24 cellular contexts compared by ENCODE assay signal in the genomic region with DNA sequence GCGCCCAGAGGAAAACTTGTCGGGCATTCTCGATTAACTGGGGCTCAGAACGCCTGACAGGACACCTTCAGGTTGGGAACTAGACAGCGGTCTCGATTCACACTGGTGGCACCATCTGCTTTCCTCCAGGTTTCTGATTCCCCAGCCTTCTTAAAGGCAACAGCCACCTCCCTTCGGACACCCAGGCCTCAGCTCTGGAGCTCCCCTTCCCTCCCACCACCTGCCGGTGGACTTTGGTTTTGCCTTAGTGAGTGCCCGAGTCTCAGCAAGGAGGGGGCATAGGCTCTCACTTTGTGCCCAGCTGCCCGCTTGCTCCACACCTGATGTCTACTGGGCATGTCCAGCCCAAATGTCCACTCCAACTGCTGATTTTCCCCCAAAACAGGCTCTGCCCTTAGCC.
A peak's percentile ranks its signal among the peaks of the same experiment; 100 is the strongest.
DNase-seq lines count a peak whose midpoint lies in the region; ATAC-seq and TF ChIP-seq lines count a peak whose summit lies in the region.
"Had no signal": no experiment of that assay in that cellular context is flagged by ENCODE, and none has a peak within 500 bp of the region (broad histone marks: within the 10 kb centered on the region; RNA-seq: fewer than 3 reads in every experiment).

No MANE protein-coding gene starts in this region.

- no peak for TF ChIP-seq CTCF in heart right ventricle (IDR thresholded peaks at IDR 0.05)
- TF ChIP-seq CTCF in ascending aorta (IDR thresholded peaks at IDR 0.05) = no peak
- TF ChIP-seq CTCF in thoracic aorta (IDR thresholded peaks at IDR 0.05) = peak; percentile 7
- TF ChIP-seq CTCF in prostate gland (IDR thresholded peaks at IDR 0.05) = no peak

- H4K5ac ChIP-seq in mesendoderm (ENCODE audit: low read length) = no peak overlapping the region

- no peaks in the 10 kb centered on the region for H3K79me2 ChIP-seq in mesendoderm (ENCODE audit: control insufficient read depth, insufficient read depth, low read length)
- H3K79me2 ChIP-seq: hepatocyte, parathyroid adenoma had no signal

- no peak overlapping the region for H3K4me2 ChIP-seq in mesendoderm (ENCODE audit: low read length)
- H3K4me2 ChIP-seq: hepatocyte, KMS-11 had no signal

- no peak overlapping the region for H3K18ac ChIP-seq in mesendoderm (ENCODE audit: low read length)

- no peaks in the 10 kb centered on the region for H3K9me3 ChIP-seq in heart right ventricle
- H3K9me3 ChIP-seq in ascending aorta = no peaks in the 10 kb centered on the region
- H3K9me3 ChIP-seq in thoracic aorta = no peaks in the 10 kb centered on the region
- H3K9me3 ChIP-seq in prostate gland = no peaks in the 10 kb centered on the region

- H3K4me3 ChIP-seq in heart right ventricle = no peak overlapping the region
- H3K4me3 ChIP-seq in ascending aorta = no peak overlapping the region
- no peak overlapping the region for H3K4me3 ChIP-seq in mesendoderm (ENCODE audit: low read length)
- no peak overlapping the region for H3K4me3 ChIP-seq in thoracic aorta
- H3K4me3 ChIP-seq in prostate gland = no peak overlapping the region
- H3K4me3 ChIP-seq: hepatocyte had no signal

- WGBS in heart right ventricle, 2 donors = 94 to 95% methylated on average over 10 of the region's 10 CpGs
- whole genome bisulfite sequencing in mesendoderm (ENCODE audit: extremely low coverage, insufficient coverage, low lambda C conversion rate) = no CpG with 5 or more reads among the region's 10 CpGs
- 96% methylated on average over 10 of the region's 10 CpGs for WGBS in prostate gland

- ATAC-seq in left cardiac atrium (no peak), heart right ventricle (no peak), thoracic aorta (ENCODE audit: insufficient number of reproducible peaks, low FRiP score, low read depth) (no peak)
- ATAC-seq: CD8-positive, alpha-beta T cell; natural killer cell treated with Interleukin-12 subunit alpha and Interleukin-12 subunit beta and Interleukin-15 and Interleukin-18, amount 100 ng/mL, for 72 hours; SK-N-SH treated with all-trans-retinoic acid at 6 μM for 48 hours had no signal

- no peaks in the 10 kb centered on the region for H3K27me3 ChIP-seq in heart right ventricle
- H3K27me3 ChIP-seq in ascending aorta = no peaks in the 10 kb centered on the region
- no peaks in the 10 kb centered on the region for H3K27me3 ChIP-seq in mesendoderm (ENCODE audit: insufficient read depth, low read length, poor library complexity)
- H3K27me3 ChIP-seq in thoracic aorta (replicated peaks; ENCODE audit: insufficient read depth) = no peaks in the 10 kb centered on the region
- no peaks in the 10 kb centered on the region for H3K27me3 ChIP-seq in prostate gland (replicated peaks; ENCODE audit: insufficient read depth)
- H3K27me3 ChIP-seq: hepatocyte had no signal

- H2BK15ac ChIP-seq in mesendoderm (replicated peaks; ENCODE audit: low read depth) = no peak overlapping the region

- peaks cover 5 to 34% (median 25%) of the 10 kb centered on the region in 9 donors for H3K4me1 ChIP-seq in heart right ventricle
- peaks cover 14 to 21% of the 10 kb centered on the region in 2 donors for H3K4me1 ChIP-seq in ascending aorta
- H3K4me1 ChIP-seq in mesendoderm (ENCODE audit: control insufficient read depth, low read depth, low read length) = no peaks in the 10 kb centered on the region
- H3K4me1 ChIP-seq in thoracic aorta (ENCODE audit: control insufficient read depth in 1 of 2, low read depth in 2 of 2) = peaks cover 16 to 53% of the 10 kb centered on the region in 2 donors
- peaks cover 3% of the 10 kb centered on the region for H3K4me1 ChIP-seq in prostate gland (replicated peaks)
- H3K4me1 ChIP-seq: parathyroid adenoma had no signal

- no peak overlapping the region for H4K8ac ChIP-seq in mesendoderm (ENCODE audit: low read depth, low read length)

- H3K9ac ChIP-seq in mesendoderm (ENCODE audit: low read length) = no peak overlapping the region
- H3K9ac ChIP-seq: KMS-11, parathyroid adenoma had no signal

- H2BK120ac ChIP-seq in mesendoderm (ENCODE audit: low read depth, low read length) = no peak overlapping the region

- H3K56ac ChIP-seq in mesendoderm (ENCODE audit: low read length) = no peak overlapping the region

- peaks cover 0 to 28% (median 5%) of the 10 kb centered on the region in 9 donors for H3K36me3 ChIP-seq in heart right ventricle
- peaks cover 17 to 33% of the 10 kb centered on the region in 2 donors for H3K36me3 ChIP-seq in ascending aorta
- H3K36me3 ChIP-seq in mesendoderm (ENCODE audit: control insufficient read depth, insufficient read depth, low read length) = no peaks in the 10 kb centered on the region
- peaks cover 25% of the 10 kb centered on the region for H3K36me3 ChIP-seq in thoracic aorta
- H3K36me3 ChIP-seq in prostate gland = no peaks in the 10 kb centered on the region
- H3K36me3 ChIP-seq: WERI-Rb-1 had no signal

- TF ChIP-seq POLR2A in prostate gland (IDR thresholded peaks at IDR 0.05) = no peak

- H3K23ac ChIP-seq in mesendoderm (ENCODE audit: low read length) = no peak overlapping the region

- intact Hi-C loops in left cardiac atrium (cut with DNase I) (no loop called here), heart right ventricle (cut with DNase I) (no loop called here), ascending aorta (cut with DNase I) (no loop called here), prostate gland (cut with DNase I) (no loop called here)

- H3K4ac ChIP-seq in mesendoderm (ENCODE audit: low read depth, low read length) = no peak overlapping the region

- H3K79me1 ChIP-seq in mesendoderm (ENCODE audit: low read length) = no peaks in the 10 kb centered on the region

- DNase-seq in left cardiac atrium = peak; percentile 17
- no peak for DNase-seq in heart right ventricle
- no peak for DNase-seq in ascending aorta (ENCODE audit: low spot score in 2 of 2)
- peak; percentile 47 for DNase-seq in mesendoderm
- no peak for DNase-seq in thoracic aorta (ENCODE audit: low spot score)
- DNase-seq in prostate gland (ENCODE audit: low spot score) = no peak
- no peak for DNase-seq in NCI-H187 (lab: John Stamatoyannopoulos, UW)
- no peak for DNase-seq in activated gamma-delta T cell (lab: John Stamatoyannopoulos, UW)
- DNase-seq: activated CD4-positive, alpha-beta T cell treated with anti-CD3 and anti-CD28 coated beads, Interleukin-2, amount 10 ng/mL, durations not matched to agents 7 days and 5 days; activated naive CD8-positive, alpha-beta T cell treated with anti-CD3 and anti-CD28 coated beads, Interleukin-2, amount 10 ng/mL, durations not matched to agents 7 days and 5 days; CD8-positive, alpha-beta T cell; cerebellar nuclear complex; NCI-H1436; NCI-H2171; stimulated activated CD8-positive, alpha-beta memory T cell treated with anti-CD3 and anti-CD28 coated beads, Interleukin-4, amount 100 ng/mL, for 48 hours; substantia nigra; T-helper 2 cell; WERI-Rb-1 had no signal

- no peak overlapping the region for H2BK5ac ChIP-seq in mesendoderm (ENCODE audit: low read length)

- no peak overlapping the region for H2AK5ac ChIP-seq in mesendoderm (ENCODE audit: low read length)

- H3K27ac ChIP-seq in heart right ventricle = no peak overlapping the region
- H3K27ac ChIP-seq in ascending aorta = peak overlapping the region; percentile 81 to 88
- H3K27ac ChIP-seq in mesendoderm (ENCODE audit: low read depth, low read length) = no peak overlapping the region
- peak overlapping the region; percentile 60 to 83 for H3K27ac ChIP-seq in thoracic aorta
- no peak overlapping the region for H3K27ac ChIP-seq in prostate gland
- H3K27ac ChIP-seq: epithelial cell of prostate, hepatocyte, KMS-11, parathyroid adenoma, WERI-Rb-1 had no signal

Comparison
In these comparisons a context has a peak if more than half of its experiments do, and no peak if none do; other contexts are left out.
1. DNase-seq: peak in left cardiac atrium (single experiment) and mesendoderm (single experiment); none in heart right ventricle (0 of 2), ascending aorta (0 of 2), thoracic aorta (single experiment), prostate gland (single experiment), NCI-H187 (0 of 2) and activated gamma-delta T cell (single experiment).
2. H3K27ac ChIP-seq: peak in ascending aorta (2 of 2) and thoracic aorta (2 of 2); none in heart right ventricle (0 of 10), mesendoderm (single experiment) and prostate gland (0 of 2).